ENCODE assay signal across 10 cellular contexts in the genomic region with DNA sequence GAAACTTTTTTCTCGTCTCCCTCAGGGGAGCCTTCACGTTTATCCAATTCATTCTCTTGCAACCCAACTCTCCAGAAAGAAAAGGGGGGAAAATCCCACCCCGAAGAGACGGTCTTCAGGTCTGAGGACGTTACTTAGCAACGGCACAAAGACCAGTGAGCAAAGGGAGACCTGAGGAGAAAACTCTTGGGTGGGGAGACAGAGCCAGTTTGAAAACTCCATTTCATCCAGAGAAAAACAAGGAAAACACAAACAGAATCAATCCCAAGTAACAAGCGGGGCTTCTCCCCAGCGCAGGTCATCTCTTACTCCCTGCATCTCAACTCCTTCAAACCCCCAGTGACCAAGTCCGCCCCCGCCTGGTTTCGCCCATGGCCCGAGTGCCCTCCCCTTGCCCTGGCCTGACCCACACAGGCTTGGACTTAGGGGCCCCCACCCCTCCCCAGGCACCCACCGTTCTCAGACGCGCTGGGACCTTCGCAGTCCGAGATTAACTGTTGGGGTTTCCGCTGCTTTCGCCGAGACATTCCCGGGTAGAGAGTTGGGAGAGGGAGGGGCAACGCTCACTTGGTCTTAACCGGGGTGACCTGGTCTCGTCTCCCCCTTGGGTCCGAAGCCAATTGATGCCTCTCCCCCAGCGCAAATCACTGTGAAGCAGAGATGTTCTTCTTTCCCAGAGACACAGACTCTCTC. TPM values are rescaled to one million over a fixed set of nuclear protein-coding genes. Genes with fewer than 3 reads are reported as not detected.
DNase-seq lines count a peak whose midpoint lies in the region; ATAC-seq and TF ChIP-seq lines count a peak whose summit lies in the region.
"Had no signal": no experiment of that assay in that cellular context is flagged by ENCODE, and none has a peak within 500 bp of the region (broad histone marks: within the 10 kb centered on the region; RNA-seq: fewer than 3 reads in every experiment).

No MANE protein-coding gene starts in this region.

- H3K9me3 ChIP-seq in NT2/D1 (ENCODE audit: insufficient read depth, low read length) (no peaks in the 10 kb centered on the region), subcutaneous abdominal adipose tissue (ENCODE audit: control insufficient read depth in 5 of 5, low read length in 5 of 5) (no peaks in the 10 kb centered on the region)

- ATAC-seq in activated naive CD4-positive, alpha-beta T cell treated with anti-CD3 and anti-CD28 coated beads, Interleukin-2, amount 50 U/mL, for 72 hours, result no peak
- no peak for ATAC-seq in HG02870 (IDR thresholded peaks at IDR 0.05; ENCODE audit: unreplicated experiment)

- peaks cover 5 to 6% of the 10 kb centered on the region in 2 donors for H3K36me3 Mint-ChIP-seq in activated naive CD4-positive, alpha-beta T cell treated with anti-CD3 and anti-CD28 coated beads, Interleukin-2, amount 50 U/mL, for 72 hours

- H3K27ac Mint-ChIP-seq in activated naive CD4-positive, alpha-beta T cell treated with anti-CD3 and anti-CD28 coated beads, Interleukin-2, amount 50 U/mL, for 72 hours, result no peak overlapping the region

- peak overlapping the region; percentile 72 for H3K9ac ChIP-seq in NT2/D1 (ENCODE audit: insufficient read length, low read depth)
- H3K9ac ChIP-seq in subcutaneous abdominal adipose tissue (ENCODE audit: low read length in 5 of 5), result peak overlapping the region in 3 of 5 donors; percentile 14 to 30 (median 20)

- no peak for DNase-seq in NT2/D1 (ENCODE audit: low read depth, low spot score)
- DNase-seq in dorsolateral prefrontal cortex, result no peak
- peak; percentile 30 for DNase-seq in medulla oblongata (ENCODE audit: extremely low spot score)
- DNase-seq in activated naive CD4-positive, alpha-beta T cell treated with anti-CD3 and anti-CD28 coated beads, Interleukin-2, amount 50 U/mL, for 72 hours (ENCODE audit: low spot score in 2 of 2), result no peak
- no peak for DNase-seq in GM10266 (ENCODE audit: extremely low spot score)
- DNase-seq: NCI-H1930; stimulated activated CD8-positive, alpha-beta memory T cell treated with anti-CD3 and anti-CD28 coated beads, Interleukin-4, amount 100 ng/mL, for 48 hours had no signal

- H3K36me3 ChIP-seq in NT2/D1 (ENCODE audit: insufficient read depth, insufficient read length, low read length) (no peaks in the 10 kb centered on the region), subcutaneous abdominal adipose tissue (ENCODE audit: control insufficient read depth in 5 of 5, insufficient read depth in 5 of 5, low read length in 5 of 5) (no peaks in the 10 kb centered on the region)

- H3K9me3 Mint-ChIP-seq in activated naive CD4-positive, alpha-beta T cell treated with anti-CD3 and anti-CD28 coated beads, Interleukin-2, amount 50 U/mL, for 72 hours, result no peaks in the 10 kb centered on the region

- H3K4me3 ChIP-seq in NT2/D1 (ENCODE audit: insufficient read length, low read depth) (peak overlapping the region; percentile 63), dorsolateral prefrontal cortex (peak overlapping the region; percentile 9 to 72 (median 46)), subcutaneous abdominal adipose tissue (ENCODE audit: low read depth in 1 of 5, low read length in 5 of 5) (peak overlapping the region in 4 of 5 donors; percentile 23 to 47 (median 42))

- H3K27me3 ChIP-seq in NT2/D1 (ENCODE audit: insufficient read depth, insufficient read length), result peaks cover 7% of the 10 kb centered on the region
- peaks cover 0 to 58% (median 26%) of the 10 kb centered on the region in 45 donors for H3K27me3 ChIP-seq in dorsolateral prefrontal cortex
- peaks cover 18 to 35% (median 25%) of the 10 kb centered on the region in 5 donors for H3K27me3 ChIP-seq in subcutaneous abdominal adipose tissue (ENCODE audit: control insufficient read depth in 5 of 5, insufficient read depth in 4 of 5, low read length in 5 of 5)

- H3K4me1 ChIP-seq in NT2/D1 (ENCODE audit: insufficient read depth, insufficient read length) (no peaks in the 10 kb centered on the region), subcutaneous abdominal adipose tissue (ENCODE audit: control insufficient read depth in 5 of 5, insufficient read depth in 5 of 5, low read length in 5 of 5) (peaks cover 0 to 12% (median 9%) of the 10 kb centered on the region in 5 donors)

- intact Hi-C loops in dorsolateral prefrontal cortex (cut with DNase I), result no loop called here

- H3K27ac ChIP-seq in dorsolateral prefrontal cortex, result peak overlapping the region in 35 of 59 donors; percentile 5 to 78 (median 45)
- H3K27ac ChIP-seq in subcutaneous abdominal adipose tissue (ENCODE audit: low read depth, low read length), result no peak overlapping the region

- TF ChIP-seq CTCF in dorsolateral prefrontal cortex (IDR thresholded peaks at IDR 0.05 in 54 of 56, conservative IDR thresholded peaks at IDR 0.05 in 2 of 56; ENCODE audit: low read depth in 1 of 56, partially characterized antibody in 56 of 56) (no peak), GM10266 (IDR thresholded peaks at IDR 0.05; ENCODE audit: control insufficient read depth, insufficient read depth, low read depth, missing control alignments) (no peak)

RNA-seq across cellular contexts. Expression of gene SALL2, which starts 10.4 kb away (rescaled TPM):
- total RNA-seq in dorsolateral prefrontal cortex, result 10 to 100 TPM; 23.3 to 80.6 (median 42.7) TPM
- total RNA-seq in activated naive CD4-positive, alpha-beta T cell treated with anti-CD3 and anti-CD28 coated beads, Interleukin-2, amount 50 U/mL, for 72 hours, result 1 to 10 TPM; 5.4 to 9.3 TPM

RNA-seq across cellular contexts. Expression of gene METTL3, which starts 25.4 kb away (rescaled TPM):
- total RNA-seq in dorsolateral prefrontal cortex, result 10 to 100 TPM; 30.0 to 59.4 (median 43.7) TPM
- total RNA-seq in activated naive CD4-positive, alpha-beta T cell treated with anti-CD3 and anti-CD28 coated beads, Interleukin-2, amount 50 U/mL, for 72 hours, result 10 to 100 TPM; 60.6 to 74.9 TPM

RNA-seq across cellular contexts. Expression of gene OR10G3, which starts 43.3 kb away (rescaled TPM):
- total RNA-seq in dorsolateral prefrontal cortex, result not detected
- not detected for total RNA-seq in activated naive CD4-positive, alpha-beta T cell treated with anti-CD3 and anti-CD28 coated beads, Interleukin-2, amount 50 U/mL, for 72 hours
- total RNA-seq: mononuclear cell had no signal

RNA-seq across cellular contexts. Expression of gene TOX4, which starts 59.5 kb away (rescaled TPM):
- total RNA-seq in dorsolateral prefrontal cortex, result 100 to 1,000 TPM in 24 of 120 experiments, 10 to 100 TPM in 96; 64.5 to 139 (median 90.9) TPM
- total RNA-seq in activated naive CD4-positive, alpha-beta T cell treated with anti-CD3 and anti-CD28 coated beads, Interleukin-2, amount 50 U/mL, for 72 hours, result 100 to 1,000 TPM in 1 of 2 donors, 10 to 100 TPM in 1; 80.8 to 104 TPM

RNA-seq across cellular contexts. Expression of gene RAB2B, which starts 59.8 kb away (rescaled TPM):
- total RNA-seq in dorsolateral prefrontal cortex, result 10 to 100 TPM; 27.7 to 58.6 (median 42.6) TPM
- total RNA-seq in activated naive CD4-positive, alpha-beta T cell treated with anti-CD3 and anti-CD28 coated beads, Interleukin-2, amount 50 U/mL, for 72 hours, result 10 to 100 TPM; 30.2 to 48.8 TPM
